Comparison of ENCODE assay signal across 12 cellular contexts in the genomic region with DNA sequence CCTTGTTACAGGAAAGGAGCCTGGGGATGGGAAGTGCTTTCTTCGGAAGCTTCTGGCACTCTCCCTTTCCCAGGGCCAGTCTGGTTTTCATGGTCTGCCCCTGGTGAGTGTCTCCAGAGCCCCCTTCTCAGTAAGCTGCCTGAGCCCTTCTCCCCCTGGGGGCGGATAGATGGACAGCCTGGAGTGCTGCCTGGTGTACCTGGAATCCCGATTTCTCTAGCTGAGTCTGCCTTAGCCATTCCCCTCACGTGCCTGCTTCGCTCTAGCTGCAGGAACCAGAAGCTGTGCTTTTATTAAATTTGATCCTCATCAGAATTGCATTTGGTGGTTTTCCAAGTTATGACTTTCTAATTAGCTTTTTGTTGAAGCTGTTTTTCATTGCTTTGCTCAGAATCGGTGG.
"Had no signal": no experiment of that assay in that cellular context is flagged by ENCODE, and none has a peak within 500 bp of the region (broad histone marks: within the 10 kb centered on the region; RNA-seq: fewer than 3 reads in every experiment).

No MANE protein-coding gene starts in this region.

- H3K9me3 ChIP-seq: suprapubic skin, thyroid gland, uterus had no signal

- H3K27me3 ChIP-seq: hepatocyte, suprapubic skin, thyroid gland, uterus had no signal

- ATAC-seq: left lobe of liver; natural killer cell; stimulated activated effector memory CD8-positive, alpha-beta T cell treated with anti-CD3 and anti-CD28 coated beads, Interleukin-12 subunit alpha, Interleukin-12 subunit beta, amount 100 ng/mL, for 72 hours; stimulated activated naive CD8-positive, alpha-beta T cell treated with anti-CD3 and anti-CD28 coated beads, Interleukin-15, Interleukin-2, amounts not matched to agents 100 U/mL and 50 U/mL, for 24 hours had no signal

- H3K4me3 ChIP-seq: hepatocyte, suprapubic skin, thyroid gland, uterus had no signal

- H3K4me1 ChIP-seq: uterus had no signal

- DNase-seq: kidney glomerular epithelial cell; mammary epithelial cell; natural killer cell; stimulated activated CD4-positive, alpha-beta T cell treated with anti-CD3 and anti-CD28 coated beads, Interleukin-4, amount 100 ng/mL, for 1 hour; stimulated activated CD8-positive, alpha-beta memory T cell treated with anti-CD3 and anti-CD28 coated beads, Interleukin-4, amount 100 ng/mL, for 48 hours; stimulated activated naive CD8-positive, alpha-beta T cell treated with anti-CD3 and anti-CD28 coated beads, Interleukin-15, Interleukin-2, amounts not matched to agents 100 U/mL and 50 U/mL, for 24 hours; thyroid gland; uterus had no signal

- H3K36me3 ChIP-seq: suprapubic skin, thyroid gland, uterus had no signal
